In the genomic region with DNA sequence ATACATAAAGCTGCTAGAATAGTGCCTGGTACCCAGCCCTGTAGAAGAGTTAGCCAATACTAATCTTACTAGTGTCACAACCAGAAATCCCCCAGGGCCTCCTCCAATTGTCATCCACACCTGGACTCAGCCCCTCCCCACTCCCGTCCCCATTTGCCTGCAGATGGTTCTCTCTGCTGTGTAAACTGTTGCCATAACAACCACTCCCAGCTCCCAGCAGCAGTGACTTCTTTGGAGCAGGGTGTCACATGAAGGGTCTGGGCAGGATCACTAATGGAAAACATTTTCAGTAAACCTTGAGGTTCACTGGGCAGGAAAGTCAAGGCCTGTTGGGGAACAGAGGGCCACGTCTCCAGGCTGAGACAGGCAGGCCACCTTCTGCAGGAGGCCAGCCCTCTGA, we compare ENCODE assay signal across 8 cellular contexts.
DNase-seq lines count a peak whose midpoint lies in the region; ATAC-seq, FAIRE-seq and TF ChIP-seq lines count a peak whose summit lies in the region.

No MANE protein-coding gene starts in this region.

- H3K9me3 ChIP-seq in breast epithelium (no peaks in the 10 kb centered on the region), hepatocyte (ENCODE audit: low read depth) (no peaks in the 10 kb centered on the region)

- H3K27ac Mint-ChIP-seq in MCF 10A (ENCODE audit: low read depth, unreplicated experiment) (peak overlapping the region; percentile 16), type B pancreatic cell (peak overlapping the region; percentile 85)

- H3K4me1 Mint-ChIP-seq in MCF 10A (ENCODE audit: insufficient read depth, unreplicated experiment) (peaks cover 22% of the 10 kb centered on the region), type B pancreatic cell (ENCODE audit: unreplicated experiment) (peaks cover 32% of the 10 kb centered on the region)

- no peak overlapping the region for H3K4me3 Mint-ChIP-seq in MCF 10A (ENCODE audit: unreplicated experiment)
- H3K4me3 Mint-ChIP-seq in type B pancreatic cell: peak overlapping the region; percentile 36

- no peak for TF ChIP-seq CTCF in MCF 10A (IDR thresholded peaks at IDR 0.05; ENCODE audit: unreplicated experiment)
- no peak for TF ChIP-seq CTCF in breast epithelium (IDR thresholded peaks at IDR 0.05)
- TF ChIP-seq CTCF in hepatocyte (IDR thresholded peaks at IDR 0.05; ENCODE audit: poor library complexity): no peak
- TF ChIP-seq CTCF in type B pancreatic cell (conservative IDR thresholded peaks at IDR 0.05): no peak

- CTCF ChIA-PET in MCF 10A (lab: Yijun Ruan, JAX): interaction anchor here (0.6 to 26.0 kb wide), 29 partner anchors 7 to 318 kb away, joined by 3 to 1744 read pairs (median 10); partner anchors contain the start of gene NAV1

- no peak for ATAC-seq in HG03442 (IDR thresholded peaks at IDR 0.05; ENCODE audit: unreplicated experiment)

- no peak overlapping the region for H2AFZ ChIP-seq in hepatocyte

- POLR2A ChIA-PET in MCF 10A (lab: Yijun Ruan, JAX): interaction anchor here (1.0 to 2.1 kb wide), 3 partner anchors 10 to 172 kb away, joined by 4 to 21 read pairs (median 5); no protein-coding TSS in a partner anchor

- H3K4me3 ChIP-seq in breast epithelium: no peak overlapping the region
- no peak overlapping the region for H3K4me3 ChIP-seq in hepatocyte

- H3K9me3 Mint-ChIP-seq in MCF 10A (ENCODE audit: unreplicated experiment) (no peaks in the 10 kb centered on the region), type B pancreatic cell (no peaks in the 10 kb centered on the region)

- FAIRE-seq in RCC 7860 (lab: Jason Lieb, UNC): no peak

- H3K79me2 ChIP-seq in hepatocyte: peaks cover 2% of the 10 kb centered on the region

- H3K36me3 ChIP-seq in breast epithelium (no peaks in the 10 kb centered on the region), hepatocyte (replicated peaks; ENCODE audit: insufficient read depth, low read depth) (no peaks in the 10 kb centered on the region)

- no peaks in the 10 kb centered on the region for H4K20me1 ChIP-seq in hepatocyte (ENCODE audit: insufficient read depth, poor library complexity, severe bottlenecking)

- H3K27me3 Mint-ChIP-seq in MCF 10A (ENCODE audit: insufficient read depth, unreplicated experiment) (no peaks in the 10 kb centered on the region), type B pancreatic cell (no peaks in the 10 kb centered on the region)

- H3K36me3 Mint-ChIP-seq in MCF 10A (ENCODE audit: insufficient read depth, unreplicated experiment) (no peaks in the 10 kb centered on the region), type B pancreatic cell (peaks cover 3% of the 10 kb centered on the region)

- no peaks in the 10 kb centered on the region for H3K27me3 ChIP-seq in breast epithelium
- H3K27me3 ChIP-seq in hepatocyte: no peaks in the 10 kb centered on the region

- 30% methylated on average over 2 of the region's 2 CpGs for WGBS in hepatocyte (ENCODE audit: low lambda C conversion rate, missing lambda C conversion rate)

- H3K27ac ChIP-seq in breast epithelium (peak overlapping the region in 1 of 2 donors; percentile 86), hepatocyte (peak overlapping the region; percentile 27)

- H3K4me2 ChIP-seq in hepatocyte: no peak overlapping the region

- intact Hi-C loops in MCF 10A (cut with micrococcal nuclease) (loop anchor here (10.0 kb wide), 1 partner anchor 258 kb away; no protein-coding TSS in a partner anchor), breast epithelium (cut with DNase I; ENCODE audit: low total_unique reads) (loop anchor here (5.0 kb wide), 1 partner anchor 141 kb away; no protein-coding TSS in a partner anchor)

- DNase-seq in MCF 10A (ENCODE audit: unreplicated experiment) (no peak), breast epithelium (ENCODE audit: low spot score in 2 of 2) (no peak), RCC 7860 (ENCODE audit: low spot score) (peak; percentile 51), hepatocyte (ENCODE audit: low spot score) (peak; percentile 63), type B pancreatic cell (ENCODE audit: extremely low spot score, unreplicated experiment) (no peak), HCEC 1CT (no peak)
- DNase-seq in activated T-cell treated with anti-CD3 and anti-CD28 coated beads, Interleukin-2, amount 50 U/mL, for 48 hours: no peak

- BruUV-seq in MCF 10A (replicated peaks; lab: Mats Ljungman, UMichigan): no TSS peak

- TF ChIP-seq POLR2A in breast epithelium (IDR thresholded peaks at IDR 0.05): no peak

- no peaks in the 10 kb centered on the region for H3K9me2 ChIP-seq in hepatocyte (replicated peaks; ENCODE audit: insufficient read depth)

- H3K4me1 ChIP-seq in breast epithelium (no peaks in the 10 kb centered on the region), hepatocyte (ENCODE audit: insufficient read depth) (peaks cover 10% of the 10 kb centered on the region)

Comparison
In these comparisons a context has a peak if more than half of its experiments do, and no peak if none do; other contexts are left out.
1. DNase-seq: peak in RCC 7860 (single experiment) and hepatocyte (single experiment); none in MCF 10A (single experiment), breast epithelium (0 of 2), type B pancreatic cell (single experiment), HCEC 1CT (single experiment) and activated T-cell treated with anti-CD3 and anti-CD28 coated beads, Interleukin-2, amount 50 U/mL, for 48 hours (0 of 2).